ENCODE assay signal across 19 cellular contexts in the genomic region with DNA sequence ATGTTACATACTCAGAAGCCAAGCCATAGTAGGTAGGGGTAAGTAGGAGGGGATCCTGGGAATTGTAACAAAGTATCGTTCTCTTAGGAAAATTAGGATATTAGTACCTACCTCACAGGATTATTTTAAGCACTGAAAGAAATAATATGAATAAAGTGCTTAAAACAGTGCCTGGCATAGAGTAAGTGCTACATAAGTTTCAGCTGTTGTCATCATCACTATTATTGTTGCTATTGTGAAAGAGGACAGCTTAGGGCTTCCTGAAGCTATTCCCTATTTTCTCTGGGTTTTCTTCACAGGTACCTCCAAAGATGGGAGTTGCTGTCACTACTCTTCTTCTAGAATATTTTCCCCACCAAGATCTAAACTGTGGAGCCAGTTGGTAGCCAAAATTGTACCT.
"Had no signal": no experiment of that assay in that cellular context is flagged by ENCODE, and none has a peak within 500 bp of the region (broad histone marks: within the 10 kb centered on the region; RNA-seq: fewer than 3 reads in every experiment).

No MANE protein-coding gene starts in this region.

- H3K36me3 ChIP-seq: colonic mucosa, esophagus muscularis mucosa, gastrocnemius medialis, left lung, upper lobe of right lung had no signal

- H3K27ac ChIP-seq: colonic mucosa, dorsolateral prefrontal cortex, esophagus muscularis mucosa, gastrocnemius medialis, left lung, neural progenitor cell, upper lobe of right lung had no signal

- H3K4me3 Mint-ChIP-seq: effector memory CD8-positive, alpha-beta T cell; neural progenitor cell; stimulated activated memory B cell treated with anti-CD40 and anti-IgM and Interleukin-4, amounts not matched to agents 10 μg/mL and 1 μg/mL and 100 μg/mL, for 72 hours; T-cell had no signal

- H3K9me3 Mint-ChIP-seq: effector memory CD8-positive, alpha-beta T cell; stimulated activated memory B cell treated with anti-CD40 and anti-IgM and Interleukin-4, amounts not matched to agents 10 μg/mL and 1 μg/mL and 100 μg/mL, for 72 hours; T-cell had no signal

- H3K27ac Mint-ChIP-seq: effector memory CD8-positive, alpha-beta T cell; naive B cell; neural progenitor cell; stimulated activated memory B cell treated with anti-CD40 and anti-IgM and Interleukin-4, amounts not matched to agents 10 μg/mL and 1 μg/mL and 100 μg/mL, for 72 hours; T-cell had no signal

- H3K4me1 ChIP-seq: colonic mucosa, gastrocnemius medialis, left lung, neural progenitor cell, upper lobe of right lung had no signal

- DNase-seq: amniotic stem cell; colonic mucosa; dorsolateral prefrontal cortex; effector memory CD8-positive, alpha-beta T cell; gastrocnemius medialis; hippocampal formation; kidney glomerular epithelial cell; left lung; naive B cell; small intestine; T-cell; T-helper 9 cell; upper lobe of right lung had no signal

- H3K27me3 Mint-ChIP-seq: effector memory CD8-positive, alpha-beta T cell; naive B cell; stimulated activated memory B cell treated with anti-CD40 and anti-IgM and Interleukin-4, amounts not matched to agents 10 μg/mL and 1 μg/mL and 100 μg/mL, for 72 hours had no signal

- H3K27me3 ChIP-seq: colonic mucosa, gastrocnemius medialis, left lung, neural progenitor cell, upper lobe of right lung had no signal

- H3K4me3 ChIP-seq: colonic mucosa, dorsolateral prefrontal cortex, esophagus muscularis mucosa, gastrocnemius medialis, left lung, lung, neural progenitor cell, upper lobe of right lung had no signal

- H3K4me1 Mint-ChIP-seq: naive B cell; neural progenitor cell; stimulated activated memory B cell treated with anti-CD40 and anti-IgM and Interleukin-4, amounts not matched to agents 10 μg/mL and 1 μg/mL and 100 μg/mL, for 72 hours had no signal

- H3K36me3 Mint-ChIP-seq: naive B cell; stimulated activated memory B cell treated with anti-CD40 and anti-IgM and Interleukin-4, amounts not matched to agents 10 μg/mL and 1 μg/mL and 100 μg/mL, for 72 hours; T-cell had no signal

- H3K9me3 ChIP-seq: colonic mucosa, esophagus muscularis mucosa, gastrocnemius medialis, left lung, upper lobe of right lung had no signal

- ATAC-seq: effector memory CD8-positive, alpha-beta T cell; gastrocnemius medialis; left lung; sciatic nerve; SK-N-SH treated with all-trans-retinoic acid at 6 μM for 48 hours; stimulated activated memory B cell treated with anti-CD40 and anti-IgM and Interleukin-4, amounts not matched to agents 10 μg/mL and 1 μg/mL and 100 μg/mL, for 72 hours; upper lobe of right lung had no signal
